27 cellular contexts compared by ENCODE assay signal in the genomic region with DNA sequence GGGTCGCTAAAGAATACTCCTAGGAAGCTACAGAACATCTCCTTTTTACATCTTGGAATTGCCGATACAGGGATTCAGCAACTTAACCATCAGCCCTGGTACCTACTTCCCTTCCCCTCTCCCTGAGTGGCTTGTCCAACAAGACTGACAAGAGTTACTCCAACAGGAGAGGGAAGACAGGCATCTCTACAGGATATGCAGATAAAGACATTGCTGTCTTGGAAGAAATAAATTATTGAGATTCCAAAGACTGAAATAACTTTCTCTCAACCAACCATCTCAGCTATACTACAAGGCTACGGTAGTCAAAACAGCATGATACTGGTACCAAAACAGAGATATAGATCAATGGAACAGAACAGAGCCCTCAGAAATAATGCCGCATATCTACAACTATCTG.
"Had no signal": no experiment of that assay in that cellular context is flagged by ENCODE, and none has a peak within 500 bp of the region (broad histone marks: within the 10 kb centered on the region; RNA-seq: fewer than 3 reads in every experiment).

No MANE protein-coding gene starts in this region.

- ATAC-seq: effector memory CD8-positive, alpha-beta T cell; esophagus mucosa; foreskin keratinocyte; gastrocnemius medialis; gastroesophageal sphincter; heart left ventricle; heart right ventricle had no signal

- H3K27me3 ChIP-seq: colonic mucosa, dorsolateral prefrontal cortex, esophagus muscularis mucosa, esophagus squamous epithelium, gastrocnemius medialis, gastroesophageal sphincter, heart left ventricle, heart right ventricle had no signal

- FAIRE-seq: colon, endometrium, endothelial cell of umbilical vein, frontal cortex had no signal

- H3K4me3 ChIP-seq: colonic mucosa, coronary artery, dorsolateral prefrontal cortex, esophagus muscularis mucosa, esophagus squamous epithelium, gastrocnemius medialis, gastroesophageal sphincter, heart left ventricle, heart right ventricle had no signal

- DNase-seq: colonic mucosa; cortex of kidney; dermis blood vessel endothelial cell; dorsolateral prefrontal cortex; effector CD4-positive, alpha-beta T cell; effector CD8-positive, alpha-beta T cell; effector memory CD4-positive, alpha-beta T cell; effector memory CD8-positive, alpha-beta T cell; endodermal cell; erythroblast; esophagus squamous epithelium; foreskin keratinocyte; foreskin melanocyte; gastrocnemius medialis; glutamatergic neuron; head of caudate nucleus; heart left ventricle; heart right ventricle had no signal

- H3K27ac ChIP-seq: colonic mucosa, coronary artery, dorsolateral prefrontal cortex, epithelial cell of prostate, esophagus muscularis mucosa, esophagus squamous epithelium, foreskin keratinocyte, gastrocnemius medialis, gastroesophageal sphincter, heart left ventricle, heart right ventricle had no signal

- H3K4me1 ChIP-seq: colonic mucosa, esophagus muscularis mucosa, esophagus squamous epithelium, foreskin keratinocyte, gastrocnemius medialis, gastroesophageal sphincter had no signal

- H3K36me3 ChIP-seq: colonic mucosa, esophagus muscularis mucosa, esophagus squamous epithelium, gastrocnemius medialis, gastroesophageal sphincter, heart left ventricle, heart right ventricle had no signal

- H3K9me3 ChIP-seq: colonic mucosa, esophagus squamous epithelium, gastrocnemius medialis, gastroesophageal sphincter had no signal
